18 cellular contexts compared by ENCODE assay signal in genomic region chrX:82458207-82458754, GRCh38.
DNase-seq lines count a peak whose midpoint lies in the region; ATAC-seq, FAIRE-seq and TF ChIP-seq lines count a peak whose summit lies in the region.
"Had no signal": no experiment of that assay in that cellular context is flagged by ENCODE, and none has a peak within 500 bp of the region (broad histone marks: within the 10 kb centered on the region; RNA-seq: fewer than 3 reads in every experiment).

No MANE protein-coding gene starts in this region.

- TF ChIP-seq POLR2A in K562 (conservative IDR thresholded peaks at IDR 0.05) (no peak), HepG2 (IDR thresholded peaks at IDR 0.05; ENCODE audit: insufficient read depth in 1 of 2, low read depth in 2 of 2, low read length in 2 of 2) (no peak), transverse colon (IDR thresholded peaks at IDR 0.05) (no peak)

- H3K4me3 ChIP-seq in K562 (no peak overlapping the region), epithelial cell of proximal tubule (ENCODE audit: low read depth, low read length) (no peak overlapping the region), HepG2 (replicated peaks in 1 of 3; ENCODE audit: insufficient read depth in 1 of 3, low read depth in 2 of 3, low read length in 3 of 3) (no peak overlapping the region), pancreas (no peak overlapping the region), transverse colon (no peak overlapping the region)
- H3K4me3 ChIP-seq: HAP-1 had no signal

- intact Hi-C loops in K562 (cut with micrococcal nuclease) (no loop called here), HepG2 (cut with micrococcal nuclease; ENCODE audit: unreplicated experiment) (no loop called here), pancreas (cut with DNase I) (no loop called here), Right ventricle myocardium inferior (cut with DNase I) (no loop called here), transverse colon (cut with DNase I; ENCODE audit: low total_unique reads) (no loop called here)

- no peak overlapping the region for H3K9ac ChIP-seq in K562 (ENCODE audit: insufficient read depth in 1 of 2, low read depth in 2 of 2, low read length in 2 of 2)
- no peak overlapping the region for H3K9ac ChIP-seq in HepG2 (ENCODE audit: insufficient read depth, low read depth, low read length)

- CTCF ChIA-PET in K562 (lab: Yijun Ruan, JAX; ENCODE audit: low intra/inter-chr PET ratio): no interaction called here
- CTCF ChIA-PET in HepG2 (lab: Yijun Ruan, JAX; ENCODE audit: low intra/inter-chr PET ratio, low total read pairs): no interaction called here

- in situ Hi-C loops in K562 (cut with MboI) (no loop called here), HepG2 (cut with HindIII; ENCODE audit: extremely low pct_ligation_motif_present, low pct_unique_long_range_greater_than_20kb) (no loop called here), transverse colon (cut with MboI; ENCODE audit: low pct_ligation_motif_present in 1 of 4, low pct_unique_long_range_greater_than_20kb in 1 of 4, low sequenced_read_pairs in 3 of 4) (no loop called here)

- H3K4me1 ChIP-seq in K562 (replicated peaks in 1 of 2; ENCODE audit: control insufficient read depth in 2 of 2, insufficient read depth in 2 of 2, low read length in 2 of 2): no peaks in the 10 kb centered on the region
- H3K4me1 ChIP-seq in HepG2 (ENCODE audit: insufficient read depth, low read length): no peaks in the 10 kb centered on the region
- H3K4me1 ChIP-seq in pancreas: no peaks in the 10 kb centered on the region
- H3K4me1 ChIP-seq in transverse colon: no peaks in the 10 kb centered on the region
- H3K4me1 ChIP-seq: BE2C, HAP-1 had no signal

- H3K9me1 ChIP-seq in K562 (ENCODE audit: control insufficient read depth, insufficient read depth, low read length): no peaks in the 10 kb centered on the region

- H3K79me2 ChIP-seq in K562 (ENCODE audit: control insufficient read depth, insufficient read depth, low read length) (no peaks in the 10 kb centered on the region), HepG2 (ENCODE audit: insufficient read depth, low read length) (no peaks in the 10 kb centered on the region)

- DNase-seq in K562 (ENCODE audit: extremely low read depth in 1 of 4, low spot score in 3 of 4): no peak
- DNase-seq in epithelial cell of proximal tubule (ENCODE audit: low read depth): peak; percentile 25
- DNase-seq in HepG2 (ENCODE audit: low spot score): no peak
- DNase-seq in pancreas: peak in 1 of 6 donors; percentile 10
- DNase-seq in middle frontal gyrus (ENCODE audit: extremely low spot score, low spot score): no peak
- DNase-seq in Right ventricle myocardium inferior (ENCODE audit: missing footprints): no peak
- DNase-seq in transverse colon: no peak
- DNase-seq in effector CD8-positive, alpha-beta T cell (lab: John Stamatoyannopoulos, UW): no peak
- DNase-seq: ACHN; BE2C; C1 segment of cervical spinal cord; CD4-positive, CD25-positive, alpha-beta regulatory T cell; CD8-positive, alpha-beta memory T cell; COR-L47; DMS 273 treated with DMSO at 0.1 percent for 48 hours; DMS79; GDM1 had no signal

- TF ChIP-seq RAD21 in K562 (CRISPR knock-in tag; conservative IDR thresholded peaks at IDR 0.05 in 1 of 2, IDR thresholded peaks at IDR 0.05 in 1 of 2) (no peak), HepG2 (CRISPR knock-in tag; IDR thresholded peaks at IDR 0.05) (no peak)

- FAIRE-seq in K562 (lab: Jason Lieb, UNC): no peak
- no peak for FAIRE-seq in HepG2 (lab: Jason Lieb, UNC)
- no peak for FAIRE-seq in pancreas (lab: Jason Lieb, UNC)

- H3K9me3 ChIP-seq in K562 (replicated peaks; ENCODE audit: control insufficient read depth, insufficient read depth, low read depth, low read length): no peaks in the 10 kb centered on the region
- H3K9me3 ChIP-seq in HepG2 (ENCODE audit: low read length): peaks cover 38% of the 10 kb centered on the region
- H3K9me3 ChIP-seq in pancreas: no peaks in the 10 kb centered on the region
- no peaks in the 10 kb centered on the region for H3K9me3 ChIP-seq in transverse colon
- H3K9me3 ChIP-seq: BE2C, HAP-1 had no signal

- POLR2A ChIA-PET in K562 (lab: Yijun Ruan, JAX) (no interaction called here), HepG2 (lab: Yijun Ruan, JAX) (no interaction called here)

- H3K4me2 ChIP-seq in K562 (ENCODE audit: insufficient read depth, low read length) (no peak overlapping the region), HepG2 (ENCODE audit: low read depth, low read length) (no peak overlapping the region)

- no peaks in the 10 kb centered on the region for H4K20me1 ChIP-seq in K562 (replicated peaks; ENCODE audit: control insufficient read depth, insufficient read depth, low read length)
- no peaks in the 10 kb centered on the region for H4K20me1 ChIP-seq in HepG2 (ENCODE audit: insufficient read depth, low read length)

- TF ChIP-seq EP300 in K562 (IDR thresholded peaks at IDR 0.05; ENCODE audit: low read length): no peak
- no peak for TF ChIP-seq EP300 in HepG2 (IDR thresholded peaks at IDR 0.05; ENCODE audit: low read depth in 2 of 2, low read length in 2 of 2)
- no peak for TF ChIP-seq EP300 in HepG2 (CRISPR knock-in tag; IDR thresholded peaks at IDR 0.05; ENCODE audit: borderline replicate concordance)
- no peak for TF ChIP-seq EP300 in transverse colon (IDR thresholded peaks at IDR 0.05; ENCODE audit: low read depth)

- TF ChIP-seq CTCF in K562 (IDR thresholded peaks at IDR 0.05 in 2 of 3, conservative IDR thresholded peaks at IDR 0.05 in 1 of 3; ENCODE audit: insufficient read depth in 2 of 3, low read depth in 1 of 3, low read length in 3 of 3): no peak
- TF ChIP-seq CTCF in epithelial cell of proximal tubule (conservative IDR thresholded peaks at IDR 0.05; ENCODE audit: low read depth, low read length): no peak
- no peak for TF ChIP-seq CTCF in HepG2 (CRISPR knock-in tag; IDR thresholded peaks at IDR 0.05)
- no peak for TF ChIP-seq CTCF in pancreas (IDR thresholded peaks at IDR 0.05)
- no peak for TF ChIP-seq CTCF in transverse colon (IDR thresholded peaks at IDR 0.05)

- WGBS in K562 (ENCODE audit: insufficient coverage, low coverage, missing lambda C conversion rate): 2% methylated on average over 4 of the region's 4 CpGs
- WGBS in HepG2 (ENCODE audit: low lambda C conversion rate): 24% methylated on average over 4 of the region's 4 CpGs
- WGBS in pancreas, 2 donors: 21 to 25% methylated on average over 4 of the region's 4 CpGs
- WGBS in transverse colon (ENCODE audit: low coverage in 1 of 2), 2 donors: 64 to 100% methylated on average over 1 to 4 of the region's 4 CpGs

- ATAC-seq in K562: no peak
- no peak for ATAC-seq in HepG2
- peak in 3 of 4 donors; percentile 38 to 63 (median 56) for ATAC-seq in pancreas
- no peak for ATAC-seq in Right ventricle myocardium inferior

- H3K27me3 ChIP-seq in K562 (ENCODE audit: control insufficient read depth in 2 of 2, insufficient read depth in 2 of 2, low read length in 2 of 2) (no peaks in the 10 kb centered on the region), HepG2 (ENCODE audit: control insufficient read depth in 1 of 2, insufficient read depth in 2 of 2, low read length in 2 of 2) (no peaks in the 10 kb centered on the region), pancreas (no peaks in the 10 kb centered on the region), transverse colon (no peaks in the 10 kb centered on the region)
- H3K27me3 ChIP-seq: BE2C had no signal

- H3K36me3 ChIP-seq in K562 (ENCODE audit: control insufficient read depth, insufficient read depth, low read length): no peaks in the 10 kb centered on the region
- H3K36me3 ChIP-seq in HepG2 (replicated peaks in 1 of 2; ENCODE audit: control insufficient read depth in 1 of 2, insufficient read depth in 2 of 2, low read length in 2 of 2): no peaks in the 10 kb centered on the region
- H3K36me3 ChIP-seq in pancreas: no peaks in the 10 kb centered on the region
- no peaks in the 10 kb centered on the region for H3K36me3 ChIP-seq in transverse colon
- H3K36me3 ChIP-seq: BE2C, HAP-1 had no signal

- no peak overlapping the region for H3K27ac ChIP-seq in K562 (ENCODE audit: extremely low read depth, low read depth, low read length)
- H3K27ac ChIP-seq in HepG2 (ENCODE audit: extremely low read length, insufficient read depth, low read length): no peak overlapping the region
- H3K27ac ChIP-seq in pancreas: no peak overlapping the region
- no peak overlapping the region for H3K27ac ChIP-seq in transverse colon

- H2AFZ ChIP-seq in K562 (ENCODE audit: low read depth, low read length): no peak overlapping the region
- no peak overlapping the region for H2AFZ ChIP-seq in HepG2 (ENCODE audit: low read length)

- BruUV-seq in K562 (replicated peaks; lab: Mats Ljungman, UMichigan): no TSS peak
- no TSS peak for BruUV-seq in HepG2 (replicated peaks; lab: Mats Ljungman, UMichigan)

TF ChIP-seq in K562, 482 proteins besides CTCF, POLR2A, EP300 and RAD21 (continues in another document):
- peak; percentile 56 for TF ChIP-seq MAFG (tag; conservative IDR thresholded peaks at IDR 0.05)
- TF ChIP-seq MIER1 (IDR thresholded peaks at IDR 0.05; ENCODE audit: low read depth): no peak
- peak; percentile 86 for TF ChIP-seq MAFK (IDR thresholded peaks at IDR 0.05; ENCODE audit: low read length)

TF ChIP-seq in HepG2, 621 proteins besides CTCF, POLR2A, EP300 and RAD21:
- TF ChIP-seq MAFK (conservative IDR thresholded peaks at IDR 0.05 in 1 of 2, IDR thresholded peaks at IDR 0.05 in 1 of 2; ENCODE audit: low read length in 2 of 2): peak; percentile 85 to 96; a peak in 3 of 4 replicates
- TF ChIP-seq MAFF (IDR thresholded peaks at IDR 0.05; ENCODE audit: low read depth, low read length): peak; percentile 93
- no peak for TF ChIP-seq ATF7 (IDR thresholded peaks at IDR 0.05)
- no peak for TF ChIP-seq ATF7 (CRISPR knock-in tag; IDR thresholded peaks at IDR 0.05)
- TF ChIP-seq MLX (CRISPR knock-in tag; IDR thresholded peaks at IDR 0.05): no peak
- no peak for TF ChIP-seq LBX2 (CRISPR knock-in tag; IDR thresholded peaks at IDR 0.05; ENCODE audit: borderline replicate concordance)

Comparison
In these comparisons a context has a peak if more than half of its experiments do, and no peak if none do; other contexts are left out.
1. ATAC-seq: peak in pancreas (3 of 4); none in K562 (single experiment), HepG2 (single experiment) and Right ventricle myocardium inferior (single experiment).
2. Of the 241 proteins assayed by ChIP-seq in both HepG2 and K562: peak only in HepG2: none; only in K562: MAFG; in both: MAFF and MAFK; in neither: 238.